ENCODE assay signal across 18 cellular contexts in genomic region chr20:49693435-49694171, GRCh38. TPM values are rescaled to one million over a fixed set of nuclear protein-coding genes. Genes with fewer than 3 reads are reported as not detected.
A peak's percentile ranks its signal among the peaks of the same experiment; 100 is the strongest.
DNase-seq lines count a peak whose midpoint lies in the region; ATAC-seq and TF ChIP-seq lines count a peak whose summit lies in the region.
"Had no signal": no experiment of that assay in that cellular context is flagged by ENCODE, and none has a peak within 500 bp of the region (broad histone marks: within the 10 kb centered on the region; RNA-seq: fewer than 3 reads in every experiment).

No MANE protein-coding gene starts in this region.

- H3K27me3 Mint-ChIP-seq in CD14-positive monocyte (ENCODE audit: low read depth in 3 of 3) (peaks cover 0 to 1% (median 0%) of the 10 kb centered on the region in 3 donors), endothelial cell (ENCODE audit: unreplicated experiment) (peaks cover 11% of the 10 kb centered on the region)
- H3K27me3 Mint-ChIP-seq: CD4-positive, CD25-positive, alpha-beta regulatory T cell; central memory CD8-positive, alpha-beta T cell; IgD-negative memory B cell; naive B cell had no signal

- 0 out of 2 replicates have a peak, but pooled peaks cover 4% of the 10 kb centered on the region for H3F3A ChIP-seq in OCI-LY1 (ENCODE audit: insufficient read depth, low read length)

- peak overlapping the region; percentile 55 for H3K4me2 ChIP-seq in OCI-LY1 (ENCODE audit: low read length)

- H3K36me3 Mint-ChIP-seq in CD14-positive monocyte, result peaks cover 7 to 9% of the 10 kb centered on the region in 2 donors
- H3K36me3 Mint-ChIP-seq in endothelial cell (ENCODE audit: low read depth, unreplicated experiment), result no peaks in the 10 kb centered on the region
- H3K36me3 Mint-ChIP-seq: CD4-positive, CD25-positive, alpha-beta regulatory T cell; naive B cell had no signal

- H3K9me2 ChIP-seq in OCI-LY1 (ENCODE audit: low read depth, low read length), result no peaks in the 10 kb centered on the region

- H3K4me1 ChIP-seq in OCI-LY1 (ENCODE audit: insufficient read depth, low read length, severe bottlenecking) (peaks cover 100% of the 10 kb centered on the region), neutrophil (ENCODE audit: control insufficient read depth in 1 of 2, insufficient read depth in 1 of 2, low read depth in 1 of 2, low read length in 1 of 2) (peaks cover 97 to 99% of the 10 kb centered on the region in 2 experiments)

- peaks cover 99% of the 10 kb centered on the region for H3K79me2 ChIP-seq in OCI-LY1 (ENCODE audit: insufficient read depth, low read length)

- no peak for TF ChIP-seq CTCF in CD14-positive monocyte (IDR thresholded peaks at IDR 0.05)
- no peak for TF ChIP-seq CTCF in OCI-LY1 (IDR thresholded peaks at IDR 0.05; ENCODE audit: low read length)
- TF ChIP-seq CTCF in endothelial cell (IDR thresholded peaks at IDR 0.05; ENCODE audit: unreplicated experiment), result no peak
- no peak for TF ChIP-seq CTCF in neutrophil (IDR thresholded peaks at IDR 0.05)

- H3K9ac ChIP-seq in OCI-LY1 (ENCODE audit: low read length), result peak overlapping the region; percentile 28; the same call in 1 of the 2 replicates

- H3K4me3 Mint-ChIP-seq in CD14-positive monocyte, result no peak overlapping the region
- no peak overlapping the region for H3K4me3 Mint-ChIP-seq in endothelial cell (ENCODE audit: unreplicated experiment)
- H3K4me3 Mint-ChIP-seq: naive B cell had no signal

- H3K27ac Mint-ChIP-seq in CD14-positive monocyte, result peak overlapping the region in 6 of 7 donors; percentile 2 to 61 (median 28)
- peak overlapping the region; percentile 95 for H3K27ac Mint-ChIP-seq in endothelial cell (ENCODE audit: unreplicated experiment)
- H3K27ac Mint-ChIP-seq: IgD-negative memory B cell had no signal

- peak overlapping the region; percentile 87 for H3K27ac ChIP-seq in OCI-LY1 (ENCODE audit: low read depth, low read length, poor library complexity, severe bottlenecking)
- peak overlapping the region; percentile 96 for H3K27ac ChIP-seq in neutrophil

- no peaks in the 10 kb centered on the region for H4K20me1 ChIP-seq in OCI-LY1 (ENCODE audit: insufficient read depth, low read length)

- intact Hi-C loops in CD14-positive monocyte (cut with micrococcal nuclease), result no loop called here

- H3K9me3 Mint-ChIP-seq in CD14-positive monocyte (no peaks in the 10 kb centered on the region), endothelial cell (ENCODE audit: unreplicated experiment) (no peaks in the 10 kb centered on the region)
- H3K9me3 Mint-ChIP-seq: CD4-positive, CD25-positive, alpha-beta regulatory T cell; central memory CD8-positive, alpha-beta T cell; IgD-negative memory B cell; naive B cell had no signal

- no peak for ATAC-seq in GM19397 (IDR thresholded peaks at IDR 0.05; ENCODE audit: unreplicated experiment)

- H3K4me3 ChIP-seq in OCI-LY1 (ENCODE audit: low read depth, low read length, poor library complexity, severe bottlenecking) (peak overlapping the region; percentile 12), neutrophil (ENCODE audit: low read depth in 1 of 2, low read length in 1 of 2) (peak overlapping the region in 1 of 2 experiments; percentile 8)

- DNase-seq in CD14-positive monocyte (ENCODE audit: low spot score), result no peak
- DNase-seq in endothelial cell (ENCODE audit: low spot score), result no peak
- DNase-seq in activated T-cell treated with anti-CD3 and anti-CD28 coated beads, Interleukin-2, amount 50 U/mL, for 1 hour, result no peak
- DNase-seq in AML-193 (lab: John Stamatoyannopoulos, UW), result no peak
- no peak for DNase-seq in HPDE6-E6E7 (ENCODE audit: extremely low spot score)
- DNase-seq: ACHN; activated CD4-positive, CD25-positive, alpha-beta regulatory T cell treated with anti-CD3 and anti-CD28 coated beads, Interleukin-2, amount 50 U/mL, for 72 hours; CD4-positive, CD25-positive, alpha-beta regulatory T cell; DMS79; head of caudate nucleus; naive B cell; NCI-H187 treated with DMSO at 0.1 percent for 48 hours; OCI-M1 had no signal

- H3K4me1 Mint-ChIP-seq in CD14-positive monocyte (peaks cover 56% of the 10 kb centered on the region), endothelial cell (ENCODE audit: unreplicated experiment) (peaks cover 74% of the 10 kb centered on the region)

- no peaks in the 10 kb centered on the region for H3K27me3 ChIP-seq in OCI-LY1 (ENCODE audit: insufficient read depth, low read length)
- no peaks in the 10 kb centered on the region for H3K27me3 ChIP-seq in neutrophil

- H2AFZ ChIP-seq in OCI-LY1 (ENCODE audit: low read length), result no peak overlapping the region

- no peaks in the 10 kb centered on the region for H3K9me3 ChIP-seq in OCI-LY1 (ENCODE audit: low read length)
- H3K9me3 ChIP-seq in neutrophil, result no peaks in the 10 kb centered on the region

- H3K36me3 ChIP-seq in OCI-LY1 (ENCODE audit: insufficient read depth, low read length) (no peaks in the 10 kb centered on the region; the same call in 1 of the 2 replicates), neutrophil (no peaks in the 10 kb centered on the region)

RNA-seq across cellular contexts. Expression of gene B4GALT5, which starts 20.1 kb away (rescaled TPM):
- 1 to 10 TPM; 2.4 to 2.7 TPM for polyA plus RNA-seq in CD14-positive monocyte
- total RNA-seq in endothelial cell (ENCODE audit: unreplicated experiment), result 115 TPM
